ENCODE assay signal across 24 cellular contexts in the genomic region with DNA sequence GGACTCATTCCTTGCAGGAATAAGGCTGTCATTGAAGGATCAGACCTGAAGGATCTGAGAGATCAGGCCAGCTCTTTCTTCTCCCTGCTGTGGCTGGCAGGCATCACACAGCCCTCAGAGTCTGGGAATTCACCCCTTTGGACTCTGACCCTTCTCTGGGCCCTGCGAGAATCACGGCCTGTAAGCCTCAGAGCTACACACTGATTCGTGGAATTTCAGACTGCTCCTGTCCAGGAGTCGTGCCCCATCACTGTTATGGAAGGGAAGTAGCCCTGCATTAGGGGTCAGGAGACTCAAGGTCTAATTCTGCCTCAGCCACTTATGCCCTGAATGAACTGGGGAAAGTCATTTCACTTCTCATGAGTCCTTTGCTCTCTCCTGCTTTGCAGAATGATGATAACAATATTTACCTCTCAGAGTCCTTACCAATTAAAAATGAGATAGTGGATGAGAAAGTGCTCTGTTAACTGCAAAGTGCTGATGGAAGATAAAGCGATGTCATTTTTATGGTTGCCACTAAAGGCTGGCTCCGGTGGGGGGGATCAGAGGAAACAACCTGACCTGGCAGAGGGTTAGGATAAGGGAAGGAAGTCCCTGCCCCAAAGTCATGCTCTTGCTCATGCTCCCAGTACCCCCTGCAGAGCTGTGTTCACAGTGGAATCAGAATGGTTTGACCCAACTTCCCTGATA.
DNase-seq lines count a peak whose midpoint lies in the region; FAIRE-seq and TF ChIP-seq lines count a peak whose summit lies in the region.
"Had no signal": no experiment of that assay in that cellular context is flagged by ENCODE, and none has a peak within 500 bp of the region (broad histone marks: within the 10 kb centered on the region; RNA-seq: fewer than 3 reads in every experiment).

No MANE protein-coding gene starts in this region.

- H2BK15ac ChIP-seq in mesendoderm (replicated peaks; ENCODE audit: low read depth) = no peak overlapping the region

- H3K56ac ChIP-seq in mesendoderm (ENCODE audit: low read length) = peak overlapping the region; percentile 20

- H3K4me1 ChIP-seq in SK-N-SH (ENCODE audit: control insufficient read depth in 1 of 2, insufficient read depth in 2 of 2, low read depth in 1 of 2, low read length in 1 of 2) = peaks cover 20 to 51% of the 10 kb centered on the region in 2 experiments
- H3K4me1 ChIP-seq in mesendoderm (ENCODE audit: control insufficient read depth, low read depth, low read length) = peaks cover 20% of the 10 kb centered on the region
- H3K4me1 ChIP-seq in small intestine (ENCODE audit: control insufficient read depth in 2 of 2, insufficient read depth in 1 of 2, low read depth in 1 of 2, low read length in 1 of 2) = no peaks in the 10 kb centered on the region
- H3K4me1 ChIP-seq: prostate gland, SJSA1, vagina had no signal

- no peaks in the 10 kb centered on the region for H4K20me1 ChIP-seq in SK-N-SH (ENCODE audit: insufficient read depth)

- TF ChIP-seq CTCF in SK-N-SH (IDR thresholded peaks at IDR 0.05) = no peak
- no peak for TF ChIP-seq CTCF in choroid plexus epithelial cell (conservative IDR thresholded peaks at IDR 0.05; ENCODE audit: low read depth, low read length)
- TF ChIP-seq CTCF in dorsolateral prefrontal cortex (IDR thresholded peaks at IDR 0.05 in 54 of 56, conservative IDR thresholded peaks at IDR 0.05 in 2 of 56; ENCODE audit: low read depth in 1 of 56, partially characterized antibody in 56 of 56) = no peak

- H3K9me3 ChIP-seq in SK-N-SH (no peaks in the 10 kb centered on the region), small intestine (ENCODE audit: control insufficient read depth, low read depth) (no peaks in the 10 kb centered on the region)
- H3K9me3 ChIP-seq: gastrocnemius medialis, prostate gland, SJSA1, thoracic aorta, vagina had no signal

- H3K18ac ChIP-seq in mesendoderm (ENCODE audit: low read length) = no peak overlapping the region

- no peak overlapping the region for H2AK5ac ChIP-seq in mesendoderm (ENCODE audit: low read length)

- no peak overlapping the region for H2BK120ac ChIP-seq in mesendoderm (ENCODE audit: low read depth, low read length)

- CTCF ChIA-PET in SK-N-SH (lab: Yijun Ruan, JAX) = interaction anchor here (0.8 to 13.7 kb wide), 12 partner anchors 11 to 1148 kb away, joined by 3 to 99 read pairs (median 4); no protein-coding TSS in a partner anchor

- no peak for FAIRE-seq in small intestine (lab: Jason Lieb, UNC)
- FAIRE-seq: GM12878 had no signal

- H3K79me1 ChIP-seq in mesendoderm (ENCODE audit: low read length) = no peaks in the 10 kb centered on the region

- TF ChIP-seq EP300 in SK-N-SH (IDR thresholded peaks at IDR 0.05; ENCODE audit: borderline replicate concordance in 1 of 2, low read depth in 1 of 2, low read length in 1 of 2) = peak in 1 of 2 experiments; percentile 98; a peak in 2 of 4 replicates

- H2AFZ ChIP-seq in SK-N-SH (ENCODE audit: low read depth) = no peak overlapping the region
- H2AFZ ChIP-seq: GM23248 had no signal

- H3K36me3 ChIP-seq in SK-N-SH (replicated peaks in 1 of 2; ENCODE audit: control insufficient read depth in 1 of 2, insufficient read depth in 2 of 2, low read length in 1 of 2) (peaks cover 8 to 23% of the 10 kb centered on the region in 2 experiments), mesendoderm (ENCODE audit: control insufficient read depth, insufficient read depth, low read length) (peaks cover 2% of the 10 kb centered on the region), small intestine (ENCODE audit: control insufficient read depth in 2 of 2, insufficient read depth in 2 of 2, low read length in 2 of 2) (peaks cover 0 to 4% of the 10 kb centered on the region in 2 donors)
- H3K36me3 ChIP-seq: prostate gland, vagina had no signal

- no peak overlapping the region for H3K23ac ChIP-seq in mesendoderm (ENCODE audit: low read length)

- no peaks in the 10 kb centered on the region for H3F3A ChIP-seq in SK-N-SH (replicated peaks; ENCODE audit: insufficient read depth)

- H3K9me2 ChIP-seq in SK-N-SH = no peaks in the 10 kb centered on the region

- TF ChIP-seq RAD21 in SK-N-SH (IDR thresholded peaks at IDR 0.05; ENCODE audit: low read length) = no peak; the same call in none of the 2 replicates

- H3K27me3 ChIP-seq in SK-N-SH (ENCODE audit: insufficient read depth) = no peaks in the 10 kb centered on the region
- H3K27me3 ChIP-seq in mesendoderm (ENCODE audit: insufficient read depth, low read length, poor library complexity) = no peaks in the 10 kb centered on the region
- H3K27me3 ChIP-seq in small intestine (ENCODE audit: control insufficient read depth in 2 of 2, insufficient read depth in 2 of 2, low read length in 2 of 2) = no peaks in the 10 kb centered on the region
- H3K27me3 ChIP-seq in dorsolateral prefrontal cortex = no peaks in the 10 kb centered on the region
- H3K27me3 ChIP-seq: gastrocnemius medialis, SJSA1, vagina had no signal

- H4K5ac ChIP-seq in mesendoderm (ENCODE audit: low read length) = no peak overlapping the region

- WGBS in SK-N-SH (ENCODE audit: low lambda C conversion rate) = 44% methylated on average over 6 of the region's 6 CpGs
- WGBS in mesendoderm (ENCODE audit: extremely low coverage, insufficient coverage, low lambda C conversion rate) = no CpG with 5 or more reads among the region's 6 CpGs
- WGBS in small intestine, 3 donors = 12 to 52% (median 25%) methylated on average over 6 of the region's 6 CpGs

- DNase-seq in SK-N-SH (peak; percentile 83), choroid plexus epithelial cell (ENCODE audit: low read depth) (peak; percentile 22), mesendoderm (peak; percentile 48), small intestine (peak; percentile 87), activated T-cell treated with anti-CD3 and anti-CD28 coated beads for 4 hours (no peak), NCI-H774 (lab: John Stamatoyannopoulos, UW) (no peak), dorsolateral prefrontal cortex (no peak), NAMALWA (ENCODE audit: low spot score) (no peak)
- DNase-seq: activated CD4-positive, alpha-beta T cell treated with anti-CD3 and anti-CD28 coated beads for 1 hour; activated CD8-positive, alpha-beta T cell treated with anti-CD3 and anti-CD28 coated beads for 36 hours; amygdala; gastrocnemius medialis; GM23248; left ventricle myocardium superior; NCI-H1092; NCI-H1694 treated with DMSO at 0.1 percent for 48 hours; NCI-H69; RPMI8226 had no signal

- H3K79me2 ChIP-seq in SK-N-SH (ENCODE audit: insufficient read depth) (no peaks in the 10 kb centered on the region), mesendoderm (ENCODE audit: control insufficient read depth, insufficient read depth, low read length) (no peaks in the 10 kb centered on the region)

- POLR2A ChIA-PET in SK-N-SH (lab: Yijun Ruan, JAX) = interaction anchor here (0.6 kb wide), 1 partner anchor 13 kb away, joined by 3 read pairs; no protein-coding TSS in a partner anchor

- intact Hi-C loops in dorsolateral prefrontal cortex (cut with DNase I) = no loop called here

- H3K27ac ChIP-seq in SK-N-SH (ENCODE audit: low read depth in 2 of 2, low read length in 1 of 2) (peak overlapping the region; percentile 28 to 98; a peak in 3 of 4 replicates), mesendoderm (ENCODE audit: low read depth, low read length) (no peak overlapping the region), small intestine (ENCODE audit: low read depth in 1 of 2, low read length in 1 of 2) (no peak overlapping the region), dorsolateral prefrontal cortex (no peak overlapping the region)
- H3K27ac ChIP-seq: gastrocnemius medialis, GM23248, HL-60, prostate gland, SJSA1, thoracic aorta, vagina had no signal

- H3K4ac ChIP-seq in mesendoderm (ENCODE audit: low read depth, low read length) = no peak overlapping the region

- H4K8ac ChIP-seq in mesendoderm (ENCODE audit: low read depth, low read length) = no peak overlapping the region

- no peak overlapping the region for H3K4me3 ChIP-seq in SK-N-SH (ENCODE audit: low read depth in 2 of 2, low read length in 1 of 2)
- H3K4me3 ChIP-seq in choroid plexus epithelial cell (ENCODE audit: low read depth, low read length) = no peak overlapping the region
- no peak overlapping the region for H3K4me3 ChIP-seq in mesendoderm (ENCODE audit: low read length)
- H3K4me3 ChIP-seq in small intestine (ENCODE audit: low read depth in 1 of 2, low read length in 2 of 2) = no peak overlapping the region
- no peak overlapping the region for H3K4me3 ChIP-seq in dorsolateral prefrontal cortex
- H3K4me3 ChIP-seq: gastrocnemius medialis, GM12878, GM23248, prostate gland, SJSA1, thoracic aorta, vagina had no signal

- H3K9ac ChIP-seq in SK-N-SH (no peak overlapping the region), mesendoderm (ENCODE audit: low read length) (no peak overlapping the region)
- H3K9ac ChIP-seq: GM23248 had no signal

- H3K4me2 ChIP-seq in SK-N-SH = no peak overlapping the region
- no peak overlapping the region for H3K4me2 ChIP-seq in mesendoderm (ENCODE audit: low read length)

- H2BK5ac ChIP-seq in mesendoderm (ENCODE audit: low read length) = no peak overlapping the region

TF ChIP-seq in SK-N-SH, 30 proteins besides CTCF, POLR2A, EP300 and RAD21 (continues in another document):
- TF ChIP-seq USF1 (IDR thresholded peaks at IDR 0.05; ENCODE audit: borderline replicate concordance, low read depth) = no peak
- no peak for TF ChIP-seq USF2 (IDR thresholded peaks at IDR 0.05; ENCODE audit: borderline replicate concordance, low read depth, low read length)
- TF ChIP-seq IRF3 (IDR thresholded peaks at IDR 0.05; ENCODE audit: low read depth, low read length) = no peak
- TF ChIP-seq FOXM1 (IDR thresholded peaks at IDR 0.05; ENCODE audit: low read depth) = no peak

Comparison
In these comparisons a context has a peak if more than half of its experiments do, and no peak if none do; other contexts are left out.
1. DNase-seq: peak in SK-N-SH (single experiment), choroid plexus epithelial cell (single experiment), mesendoderm (single experiment) and small intestine (single experiment); none in activated T-cell treated with anti-CD3 and anti-CD28 coated beads for 4 hours (single experiment), NCI-H774 (single experiment), dorsolateral prefrontal cortex (0 of 10) and NAMALWA (single experiment).
2. H3K27ac ChIP-seq: peak in SK-N-SH (2 of 2); none in mesendoderm (single experiment), small intestine (0 of 2) and dorsolateral prefrontal cortex (0 of 59).